Comparison of ENCODE assay signal across 8 cellular contexts in the genomic region with DNA sequence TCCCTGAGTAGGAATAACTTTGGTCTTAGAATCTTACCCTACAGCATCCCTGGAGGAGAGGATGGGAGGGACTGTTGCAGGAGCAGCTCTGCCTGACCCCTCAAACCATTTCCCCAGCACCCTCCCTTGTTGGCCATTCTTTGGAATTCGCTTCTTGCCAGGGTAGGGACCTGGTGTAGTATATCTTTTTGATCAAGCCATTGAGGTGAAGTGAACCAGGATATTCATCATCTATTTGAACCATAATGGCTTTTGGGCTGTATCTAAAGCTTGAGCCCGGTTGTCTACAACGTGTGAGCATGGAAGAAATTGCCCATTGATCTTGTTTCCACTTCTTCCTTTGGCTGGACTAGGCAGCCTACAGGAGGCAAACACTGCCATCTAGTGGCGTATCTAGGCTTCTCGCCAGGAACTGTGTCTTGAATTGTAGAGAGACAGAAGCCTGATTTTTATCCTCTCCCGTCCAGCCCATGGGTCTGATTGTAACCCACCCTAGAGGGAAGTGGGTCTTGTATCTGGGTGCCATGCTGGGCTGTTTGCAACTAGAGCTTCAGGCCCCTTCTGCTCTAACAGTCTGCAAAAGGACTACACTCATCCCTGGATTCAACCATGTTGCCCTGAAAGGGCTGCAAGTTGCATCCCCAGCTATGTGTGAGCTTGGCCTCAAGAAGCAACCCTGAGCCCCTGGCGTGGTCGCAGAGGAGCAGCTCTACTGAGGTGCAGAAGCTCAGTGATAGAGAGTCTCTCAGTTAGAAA.
DNase-seq lines count a peak whose midpoint lies in the region; ATAC-seq and TF ChIP-seq lines count a peak whose summit lies in the region.

No MANE protein-coding gene starts in this region.

- POLR2A ChIA-PET in BJ (lab: Charles Lee): interaction anchor here (0.5 kb wide), 1 partner anchor 71 kb away, joined by 4 read pairs; no protein-coding TSS in a partner anchor

- DNase-seq in BJ (ENCODE audit: low read depth): no peak
- DNase-seq in H7: peak; percentile 82
- DNase-seq in NCI-H2171 treated with DMSO at 0.1 percent for 48 hours (lab: John Stamatoyannopoulos, UW): peak; percentile 80
- peak; percentile 5 to 39 (median 12) for DNase-seq in activated CD4-positive, CD25-positive, alpha-beta regulatory T cell (lab: John Stamatoyannopoulos, UW)
- peak; percentile 29 for DNase-seq in central memory CD4-positive, alpha-beta T cell
- peak; percentile 29 to 40 for DNase-seq in stimulated activated CD4-positive, alpha-beta T cell treated with anti-CD3 and anti-CD28 coated beads, Interleukin-1b, Interleukin-23, amount 100 ng/mL, for 4 hours (ENCODE audit: low read depth in 2 of 2)

- H3K27ac ChIP-seq in layer of hippocampus (ENCODE audit: low read depth, low read length): peak overlapping the region; percentile 31

- no peak overlapping the region for H3K4me3 ChIP-seq in BJ (ENCODE audit: low read depth, low read length)
- H3K4me3 ChIP-seq in H7 (ENCODE audit: insufficient read depth, low read depth, low read length): no peak overlapping the region

- H3K36me3 ChIP-seq in BJ (ENCODE audit: control insufficient read depth, insufficient read depth, low read length) (no peaks in the 10 kb centered on the region), H7 (replicated peaks; ENCODE audit: control insufficient read depth, insufficient read depth, low read length) (no peaks in the 10 kb centered on the region)

- no peak for TF ChIP-seq POLR2A in GM18505 (IDR thresholded peaks at IDR 0.05; ENCODE audit: borderline replicate concordance, extremely low read depth, insufficient read depth, insufficient read length)

- ATAC-seq in GM18505 (IDR thresholded peaks at IDR 0.05; ENCODE audit: unreplicated experiment): no peak

- CTCF ChIA-PET in BJ (lab: Yijun Ruan, JAX): interaction anchor here (0.7 to 10.4 kb wide), 61 partner anchors 9 to 1312 kb away, joined by 3 to 189 read pairs (median 4); no protein-coding TSS in a partner anchor

- TF ChIP-seq CTCF in BJ (IDR thresholded peaks at IDR 0.05; ENCODE audit: insufficient read depth, low read depth, low read length): peak; percentile 89

- 0 out of 2 replicates have a peak, but pooled peaks cover 1% of the 10 kb centered on the region for H3K27me3 ChIP-seq in BJ (ENCODE audit: control insufficient read depth, insufficient read depth, low read length)
- no peaks in the 10 kb centered on the region for H3K27me3 ChIP-seq in H7 (ENCODE audit: control insufficient read depth, insufficient read depth, low read length)
- no peaks in the 10 kb centered on the region for H3K27me3 ChIP-seq in layer of hippocampus (ENCODE audit: control insufficient read depth, insufficient read depth, low read length)
